Comparison of ENCODE assay signal across 1 cellular context in the genomic region with DNA sequence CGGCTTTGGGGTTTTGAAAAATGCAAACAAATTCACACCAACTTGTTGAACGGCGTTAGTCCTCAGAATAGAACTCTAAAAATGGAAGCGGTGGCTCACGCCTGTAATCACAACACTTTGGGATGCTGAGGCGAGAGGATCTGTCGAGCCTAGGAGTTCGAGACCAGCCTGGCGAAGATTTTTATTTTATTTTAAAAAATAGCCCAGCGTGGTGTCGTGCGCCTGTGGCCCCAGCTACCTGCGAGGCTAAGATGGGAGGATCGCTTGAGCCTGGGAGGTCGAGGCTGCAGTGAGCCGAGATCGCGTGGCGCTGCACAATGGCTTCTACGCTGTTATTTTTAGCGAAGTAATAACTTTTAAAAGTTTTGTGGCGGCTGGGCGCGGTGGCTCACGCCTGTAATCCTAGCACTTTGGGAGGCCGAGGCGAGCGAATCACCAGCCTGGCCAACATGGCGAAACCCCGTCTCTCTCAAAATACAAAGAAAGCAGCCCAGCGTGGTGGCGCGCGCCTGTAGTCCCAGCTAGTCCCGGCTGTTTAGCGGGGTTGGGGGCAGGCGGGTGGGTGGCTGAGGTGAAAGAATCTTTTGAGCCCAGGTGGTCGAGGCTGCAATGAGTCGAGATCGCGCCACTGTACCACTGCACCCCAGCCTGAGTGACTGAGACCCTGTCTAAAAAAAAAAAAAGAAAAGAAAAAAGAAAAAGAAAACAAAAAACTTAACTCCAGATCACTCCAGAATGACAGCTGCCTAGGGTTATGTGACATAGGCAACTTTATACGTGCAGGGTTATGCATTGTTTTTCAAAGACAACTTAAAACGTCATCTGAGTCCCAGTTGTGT.
A peak's percentile ranks its signal among the peaks of the same experiment; 100 is the strongest.
TF ChIP-seq lines count a peak whose summit lies in the region.

No MANE protein-coding gene starts in this region.

TF ChIP-seq in H1, 55 proteins besides CTCF, POLR2A, EP300 and RAD21 (continued from another document):
- no peak for TF ChIP-seq NRF1 (IDR thresholded peaks at IDR 0.05; ENCODE audit: low read depth, low read length)
- TF ChIP-seq TAF7 (optimal IDR thresholded peaks at IDR 0.05; ENCODE audit: borderline replicate concordance, low read depth, low read length): peak; percentile 36
- peak; percentile 1 for TF ChIP-seq ASH2L (IDR thresholded peaks at IDR 0.05; ENCODE audit: low read length)
- TF ChIP-seq SIN3A (conservative IDR thresholded peaks at IDR 0.05 in 1 of 2, IDR thresholded peaks at IDR 0.05 in 1 of 2; ENCODE audit: low read depth in 1 of 2, low read length in 2 of 2): peak in 1 of 2 experiments; percentile 65; a peak in 2 of 4 replicates
- peak; percentile 60 for TF ChIP-seq TAF1 (IDR thresholded peaks at IDR 0.05; ENCODE audit: low read depth, low read length)
- TF ChIP-seq PHF8 (conservative IDR thresholded peaks at IDR 0.05; ENCODE audit: low read depth, low read length): peak; percentile 15; the same call in 1 of the 2 replicates
- peak; percentile 81 for TF ChIP-seq POLR2AphosphoS5 (IDR thresholded peaks at IDR 0.05; ENCODE audit: low read depth, low read length)
- TF ChIP-seq KDM5A (IDR thresholded peaks at IDR 0.05; ENCODE audit: low read length): no peak
